ENCODE assay signal across 15 cellular contexts in the genomic region with DNA sequence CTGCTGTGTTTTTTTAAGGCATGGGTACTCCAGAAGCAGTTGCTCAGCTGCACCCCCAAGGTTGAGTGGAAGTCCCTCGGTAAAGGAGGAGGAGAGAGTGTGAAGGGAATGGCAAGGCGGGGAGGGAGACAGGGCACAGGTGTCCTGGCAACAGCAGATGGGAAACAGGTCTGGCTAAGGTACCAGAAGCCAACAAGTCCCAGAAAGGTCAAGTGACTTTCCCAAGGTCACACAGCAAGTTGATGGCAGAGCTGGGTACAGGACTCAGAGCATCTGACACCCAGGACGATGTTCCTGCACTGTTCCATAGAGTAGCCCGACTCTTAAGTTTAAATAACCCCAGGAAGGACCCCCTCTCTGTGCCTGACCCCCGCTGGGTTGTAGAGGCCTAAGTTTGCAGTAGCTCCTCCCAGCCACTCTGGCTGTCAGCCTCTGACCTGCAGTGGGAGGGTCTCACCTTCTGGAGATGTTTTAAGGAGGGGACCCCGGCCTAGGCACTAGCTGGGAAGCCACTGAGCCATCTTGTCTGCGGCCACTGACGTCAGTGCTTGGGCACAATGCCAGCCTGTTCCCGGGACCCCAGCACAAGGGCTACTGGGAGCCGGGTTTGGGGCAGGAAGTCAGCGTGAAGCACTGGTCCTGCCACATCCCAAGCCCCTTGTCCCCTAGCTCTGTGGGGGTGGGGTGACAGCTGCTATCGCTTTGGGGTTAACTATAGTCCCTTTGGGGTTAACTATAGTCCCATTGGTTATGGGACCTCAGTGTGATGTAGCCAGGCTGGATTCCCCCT. TPM values are rescaled to one million over a fixed set of nuclear protein-coding genes. Genes with fewer than 3 reads are reported as not detected.
A peak's percentile ranks its signal among the peaks of the same experiment; 100 is the strongest.
DNase-seq lines count a peak whose midpoint lies in the region; ATAC-seq, FAIRE-seq and TF ChIP-seq lines count a peak whose summit lies in the region.
"Had no signal": no experiment of that assay in that cellular context is flagged by ENCODE, and none has a peak within 500 bp of the region (broad histone marks: within the 10 kb centered on the region; RNA-seq: fewer than 3 reads in every experiment).

No MANE protein-coding gene starts in this region.

- H3K4me3 Mint-ChIP-seq in CD14-positive monocyte (peak overlapping the region; percentile 27 to 48), natural killer cell (peak overlapping the region; percentile 81), H9 (no peak overlapping the region)
- peak overlapping the region; percentile 92 for H3K4me3 Mint-ChIP-seq in activated naive CD8-positive, alpha-beta T cell

- no peak overlapping the region for H3K14ac ChIP-seq in H9 (ENCODE audit: insufficient read depth, low read length)

- no peaks in the 10 kb centered on the region for H3K79me1 ChIP-seq in H9 (ENCODE audit: insufficient read depth, low read depth, low read length, poor library complexity, severe bottlenecking)

- H4K5ac ChIP-seq in H9 (ENCODE audit: insufficient read length, low read depth, low read length): no peak overlapping the region

- no peak overlapping the region for H3K27ac ChIP-seq in H9 (ENCODE audit: insufficient read length, low read depth, low read length)

- H3K9me3 Mint-ChIP-seq in CD14-positive monocyte: no peaks in the 10 kb centered on the region
- H3K9me3 Mint-ChIP-seq in activated naive CD8-positive, alpha-beta T cell (ENCODE audit: low read depth): no peaks in the 10 kb centered on the region
- H3K9me3 Mint-ChIP-seq in natural killer cell: no peaks in the 10 kb centered on the region
- H3K9me3 Mint-ChIP-seq in H9: no peaks in the 10 kb centered on the region; a peak in 1 of 5 replicates

- peaks cover 6% of the 10 kb centered on the region; the same call in 1 of the 2 replicates for H3K4me1 ChIP-seq in H9 (ENCODE audit: insufficient read depth, low read length)

- TF ChIP-seq CTCF in CD14-positive monocyte (IDR thresholded peaks at IDR 0.05) (no peak), natural killer cell (IDR thresholded peaks at IDR 0.05) (no peak), H9 (conservative IDR thresholded peaks at IDR 0.05) (no peak)

- DNase-seq in CD14-positive monocyte (ENCODE audit: low spot score) (no peak), GM12891 (ENCODE audit: insufficient read length, low spot score) (no peak), natural killer cell (no peak), UCSD-AML1 (lab: John Stamatoyannopoulos, UW; ENCODE audit: unreplicated experiment) (no peak), RPMI8226 (no peak), H9 (no peak)
- DNase-seq: Calu3, NCI-H187 had no signal

- no peak overlapping the region for H3T11ph ChIP-seq in H9 (ENCODE audit: low read length)

- peak; percentile 72 for FAIRE-seq in GM12891 (lab: Jason Lieb, UNC)
- FAIRE-seq: urothelium cell line had no signal

- H3K27ac Mint-ChIP-seq in CD14-positive monocyte: peak overlapping the region; percentile 77 to 100 (median 90)
- peak overlapping the region; percentile 86 for H3K27ac Mint-ChIP-seq in activated naive CD8-positive, alpha-beta T cell
- H3K27ac Mint-ChIP-seq in natural killer cell: peak overlapping the region; percentile 95 to 100
- peak overlapping the region in 1 of 3 experiments; percentile 59; a peak in 2 of 7 replicates for H3K27ac Mint-ChIP-seq in H9

- no peak overlapping the region for H3K4me2 ChIP-seq in H9 (ENCODE audit: insufficient read depth, insufficient read length, low read length)

- no peaks in the 10 kb centered on the region for H3K23me2 ChIP-seq in H9 (ENCODE audit: insufficient read length, low read depth, low read length, poor library complexity, severe bottlenecking)

- no peaks in the 10 kb centered on the region for H3K9me3 ChIP-seq in H9 (ENCODE audit: control insufficient read depth, low read depth, low read length)

- H3K27me3 Mint-ChIP-seq in CD14-positive monocyte (ENCODE audit: low read depth in 3 of 3): peaks cover 0 to 2% (median 0%) of the 10 kb centered on the region in 3 donors
- no peaks in the 10 kb centered on the region for H3K27me3 Mint-ChIP-seq in activated naive CD8-positive, alpha-beta T cell
- H3K27me3 Mint-ChIP-seq in natural killer cell (ENCODE audit: low read depth in 2 of 2): no peaks in the 10 kb centered on the region
- H3K27me3 Mint-ChIP-seq in H9 (ENCODE audit: low read depth): no peaks in the 10 kb centered on the region

- no peak for TF ChIP-seq POLR2A in GM12891 (IDR thresholded peaks at IDR 0.05; ENCODE audit: low read depth, low read length)

- no peak for ATAC-seq in natural killer cell
- ATAC-seq in GM21723 (IDR thresholded peaks at IDR 0.05; ENCODE audit: unreplicated experiment): no peak

- no peak overlapping the region for H4K8ac ChIP-seq in H9 (replicated peaks; ENCODE audit: insufficient read length, low read depth, low read length)

- no peak overlapping the region for H2AK5ac ChIP-seq in H9 (ENCODE audit: insufficient read length, low read length)

- H3K9ac ChIP-seq in H9 (ENCODE audit: extremely low read depth, insufficient read length, low read length): no peak overlapping the region

- WGBS in H9 (ENCODE audit: extremely low coverage, insufficient read length, low lambda C conversion rate): no CpG with 5 or more reads among the region's 12 CpGs

- H3K36me3 Mint-ChIP-seq in CD14-positive monocyte: peaks cover 44 to 68% of the 10 kb centered on the region in 2 donors
- H3K36me3 Mint-ChIP-seq in activated naive CD8-positive, alpha-beta T cell: peaks cover 3% of the 10 kb centered on the region
- H3K36me3 Mint-ChIP-seq in natural killer cell: no peaks in the 10 kb centered on the region
- peaks cover 0 to 2% (median 0%) of the 10 kb centered on the region in 3 experiments; a peak in 2 of 7 replicates for H3K36me3 Mint-ChIP-seq in H9 (ENCODE audit: insufficient read depth in 1 of 3, low read depth in 3 of 3)

- no peaks in the 10 kb centered on the region for H4K20me1 ChIP-seq in H9 (ENCODE audit: control insufficient read depth, insufficient read depth, insufficient read length)

- H2BK12ac ChIP-seq in H9 (ENCODE audit: insufficient read length, low read depth, low read length): no peak overlapping the region

- H2BK5ac ChIP-seq in H9 (ENCODE audit: insufficient read length, low read length): no peak overlapping the region

- H3K27me3 ChIP-seq in H9 (ENCODE audit: insufficient read depth, low read length): no peaks in the 10 kb centered on the region; the same call in 1 of the 2 replicates

- no peak overlapping the region for H3K4ac ChIP-seq in H9 (ENCODE audit: low read depth, low read length)

- H3K18ac ChIP-seq in H9 (ENCODE audit: insufficient read length, low read depth, low read length): no peak overlapping the region

- no peaks in the 10 kb centered on the region for H3K79me2 ChIP-seq in H9 (ENCODE audit: insufficient read depth, low read length)

- H3K56ac ChIP-seq in H9 (ENCODE audit: insufficient read length, low read depth, low read length): no peak overlapping the region

- no peak overlapping the region for H4K91ac ChIP-seq in H9 (ENCODE audit: insufficient read length, low read depth, low read length)

- intact Hi-C loops in CD14-positive monocyte (cut with micrococcal nuclease): loop anchor here in 1 of 2 donors (2.0 kb wide), 1 partner anchor 24 kb away; no protein-coding TSS in a partner anchor
- intact Hi-C loops in natural killer cell (cut with micrococcal nuclease): no loop called here

- no peak overlapping the region for H3K23ac ChIP-seq in H9 (ENCODE audit: insufficient read length, low read depth, low read length)

- no peak overlapping the region for H2BK20ac ChIP-seq in H9 (ENCODE audit: low read depth, low read length, poor library complexity, severe bottlenecking)

- peaks cover 81% of the 10 kb centered on the region for H3K4me1 Mint-ChIP-seq in CD14-positive monocyte
- H3K4me1 Mint-ChIP-seq in activated naive CD8-positive, alpha-beta T cell (ENCODE audit: low read depth): peaks cover 81% of the 10 kb centered on the region
- peaks cover 76 to 89% of the 10 kb centered on the region in 2 donors for H3K4me1 Mint-ChIP-seq in natural killer cell
- peaks cover 33 to 35% of the 10 kb centered on the region in 2 experiments for H3K4me1 Mint-ChIP-seq in H9

- H2AFZ ChIP-seq in H9 (ENCODE audit: low read length): no peak overlapping the region

- H2BK120ac ChIP-seq in H9 (ENCODE audit: low read depth, low read length, poor library complexity, severe bottlenecking): no peak overlapping the region

- no peak overlapping the region for H2BK15ac ChIP-seq in H9 (ENCODE audit: low read depth, low read length)

TF ChIP-seq in GM12891, 5 proteins besides CTCF, POLR2A, EP300 and RAD21:
- TF ChIP-seq POU2F2 (IDR thresholded peaks at IDR 0.05; ENCODE audit: low read depth, low read length): 0 out of 2 replicates have a peak, but pooled peaks have one; percentile 10
- TF ChIP-seq TAF1 (IDR thresholded peaks at IDR 0.05; ENCODE audit: low read depth, low read length): no peak

RNA-seq across cellular contexts. Expression of gene CSK, which starts 10.5 kb away (rescaled TPM):
- polyA plus RNA-seq in CD14-positive monocyte: 100 to 1,000 TPM in 1 of 2 donors, 10 to 100 TPM in 1; 79.0 to 106 TPM
- 116 TPM for polyA plus RNA-seq in GM12891 (2012; ENCODE audit: low read depth, missing spikeins)
- total RNA-seq in natural killer cell (100 to 1,000 TPM; 282 to 334 (median 287) TPM), H9 (2021) (49.2 and 49.3 TPM in 2 replicates)

RNA-seq across cellular contexts. Expression of gene LMAN1L, which starts 20.2 kb away (rescaled TPM):
- polyA plus RNA-seq in CD14-positive monocyte: not detected
- polyA plus RNA-seq in GM12891 (2012; ENCODE audit: low read depth, missing spikeins): 0.28 TPM
- total RNA-seq in natural killer cell (1 to 10 TPM in 1 of 3 donors, under 1 TPM in 2; 0.72 to 1.1 (median 0.94) TPM), H9 (2021) (not detected in 2 replicates)
- total RNA-seq: posterior vena cava had no signal

RNA-seq across cellular contexts. Expression of gene CPLX3, which starts 34.0 kb away (rescaled TPM):
- polyA plus RNA-seq in CD14-positive monocyte: not detected
- polyA plus RNA-seq in GM12891 (2012; ENCODE audit: low read depth, missing spikeins): 0.15 TPM
- total RNA-seq in natural killer cell (under 1 TPM in 2 of 3 donors, not detected in 1; 0.16 to 0.93 TPM), H9 (2021) (not detected in 2 replicates)
- total RNA-seq: glomerular endothelial cell, posterior vena cava had no signal

RNA-seq across cellular contexts. Expression of gene CYP1A2, which starts 43.8 kb away (rescaled TPM):
- not detected for polyA plus RNA-seq in CD14-positive monocyte
- not detected for polyA plus RNA-seq in GM12891 (2012; ENCODE audit: low read depth, missing spikeins)
- total RNA-seq in natural killer cell (not detected), H9 (2021) (not detected in 2 replicates)
- total RNA-seq: Calu3; glomerular endothelial cell; HT1080; posterior vena cava; T-helper 1 cell treated with Interleukin-12 subunit alpha and Interleukin-12 subunit beta and Interleukin-4 antibody, amounts not matched to agents 30 ng/mL and 1 ng/mL, for 36 hours had no signal

RNA-seq across cellular contexts. Expression of gene ULK3, which starts 50.5 kb away (rescaled TPM):
- 10 to 100 TPM in 1 of 2 donors, 1 to 10 TPM in 1; 9.4 to 16.0 TPM for polyA plus RNA-seq in CD14-positive monocyte
- 16.3 TPM for polyA plus RNA-seq in GM12891 (2012; ENCODE audit: low read depth, missing spikeins)
- total RNA-seq in natural killer cell: 10 to 100 TPM; 54.8 to 75.1 (median 64.7) TPM
- total RNA-seq in H9 (2021): 31.1 and 34.0 TPM in 2 replicates

Comparison
In these comparisons a context has a peak if more than half of its experiments do, and no peak if none do; other contexts are left out.
1. H3K4me3 Mint-ChIP-seq: peak in CD14-positive monocyte (2 of 2), activated naive CD8-positive, alpha-beta T cell (single experiment) and natural killer cell (single experiment); none in H9 (0 of 2).